Comparison of ENCODE assay signal across 8 cellular contexts in the genomic region with DNA sequence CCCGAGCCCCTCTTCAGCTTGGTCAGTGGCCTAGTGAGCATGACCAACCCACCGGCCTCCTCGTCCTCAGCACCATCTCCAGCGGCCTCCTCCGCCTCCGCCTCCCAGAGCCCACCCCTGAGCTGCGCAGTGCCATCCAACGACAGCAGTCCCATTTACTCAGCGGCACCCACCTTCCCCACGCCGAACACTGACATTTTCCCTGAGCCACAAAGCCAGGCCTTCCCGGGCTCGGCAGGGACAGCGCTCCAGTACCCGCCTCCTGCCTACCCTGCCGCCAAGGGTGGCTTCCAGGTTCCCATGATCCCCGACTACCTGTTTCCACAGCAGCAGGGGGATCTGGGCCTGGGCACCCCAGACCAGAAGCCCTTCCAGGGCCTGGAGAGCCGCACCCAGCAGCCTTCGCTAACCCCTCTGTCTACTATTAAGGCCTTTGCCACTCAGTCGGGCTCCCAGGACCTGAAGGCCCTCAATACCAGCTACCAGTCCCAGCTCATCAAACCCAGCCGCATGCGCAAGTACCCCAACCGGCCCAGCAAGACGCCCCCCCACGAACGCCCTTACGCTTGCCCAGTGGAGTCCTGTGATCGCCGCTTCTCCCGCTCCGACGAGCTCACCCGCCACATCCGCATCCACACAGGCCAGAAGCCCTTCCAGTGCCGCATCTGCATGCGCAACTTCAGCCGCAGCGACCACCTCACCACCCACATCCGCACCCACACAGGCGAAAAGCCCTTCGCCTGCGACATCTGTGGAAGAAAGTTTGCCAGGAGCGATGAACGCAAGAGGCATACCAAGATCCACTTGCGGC. TPM values are rescaled to one million over a fixed set of nuclear protein-coding genes. Genes with fewer than 3 reads are reported as not detected.
DNase-seq lines count a peak whose midpoint lies in the region; ATAC-seq, FAIRE-seq and TF ChIP-seq lines count a peak whose summit lies in the region.

No MANE protein-coding gene starts in this region.

- H4K20me1 ChIP-seq in mammary epithelial cell (ENCODE audit: insufficient read depth, low read length), result peaks cover 12% of the 10 kb centered on the region

- peaks cover 21% of the 10 kb centered on the region for H3K4me1 Mint-ChIP-seq in memory B cell

- no TSS peak for BruUV-seq in mammary epithelial cell (replicated peaks; lab: Mats Ljungman, UMichigan)

- H3K36me3 Mint-ChIP-seq in memory B cell, result peaks cover 17% of the 10 kb centered on the region

- no peaks in the 10 kb centered on the region for H3K27me3 ChIP-seq in mammary epithelial cell (ENCODE audit: insufficient read depth, low read length)

- no peak for FAIRE-seq in urothelium cell line (lab: Jason Lieb, UNC)

- no peak overlapping the region for H2AFZ ChIP-seq in mammary epithelial cell (ENCODE audit: low read depth, low read length)

- H3K9me3 ChIP-seq in mammary epithelial cell (replicated peaks; ENCODE audit: insufficient read depth, low read length), result no peaks in the 10 kb centered on the region

- 5% methylated on average over 18 of the region's 45 CpGs for WGBS in mammary epithelial cell (ENCODE audit: low coverage, missing lambda C conversion rate)

- DNase-seq in Right ventricle myocardium superior (peak; percentile 50), Right ventricle myocardium inferior (ENCODE audit: missing footprints) (no peak), mammary epithelial cell (peak; percentile 30), memory B cell (ENCODE audit: low spot score in 2 of 2) (no peak), urothelium cell line (ENCODE audit: low spot score) (peak; percentile 2), NCI-H69 (lab: John Stamatoyannopoulos, UW) (no peak)

- H3K27ac Mint-ChIP-seq in memory B cell, result peak overlapping the region; percentile 25

- in situ Hi-C loops in mammary epithelial cell (cut with MboI; ENCODE audit: low sequenced_read_pairs in 2 of 2), result loop anchor here (5.0 to 10.0 kb wide), 2 partner anchors 35 to 78 kb away; partner anchors contain the start of gene ETF1 (in 1 of the 2)

- intact Hi-C loops in Right ventricle myocardium superior (cut with DNase I), result loop anchor here (5.0 kb wide), 1 partner anchor 35 kb away; no protein-coding TSS in a partner anchor
- intact Hi-C loops in Right ventricle myocardium inferior (cut with DNase I), result no loop called here
- intact Hi-C loops in mammary epithelial cell (cut with micrococcal nuclease), result no loop called here

- peaks cover 3% of the 10 kb centered on the region for H3K36me3 ChIP-seq in mammary epithelial cell (ENCODE audit: insufficient read depth, low read length)

- no peaks in the 10 kb centered on the region for H3K27me3 Mint-ChIP-seq in memory B cell

- peaks cover 43% of the 10 kb centered on the region for H3K4me1 ChIP-seq in mammary epithelial cell (ENCODE audit: insufficient read depth, low read length)

- no peaks in the 10 kb centered on the region for H3K9me3 Mint-ChIP-seq in memory B cell

- peak overlapping the region; percentile 97 for H3K4me2 ChIP-seq in mammary epithelial cell (ENCODE audit: insufficient read depth, low read depth, low read length)

- dilution Hi-C loops in mammary epithelial cell (cut with HindIII; ENCODE audit: low sequenced_read_pairs), result no loop called here

- H3K27ac ChIP-seq in mammary epithelial cell (ENCODE audit: insufficient read depth, low read depth, low read length), result no peak overlapping the region

- no peak for TF ChIP-seq CTCF in mammary epithelial cell (conservative IDR thresholded peaks at IDR 0.05 in 1 of 2, IDR thresholded peaks at IDR 0.05 in 1 of 2; ENCODE audit: extremely low read depth in 1 of 2, insufficient read depth in 1 of 2, low read depth in 1 of 2, low read length in 2 of 2)

- peak overlapping the region; percentile 69 for H3K9ac ChIP-seq in mammary epithelial cell (ENCODE audit: insufficient read depth, low read length)

- peak overlapping the region; percentile 77 to 90 (median 83) for H3K4me3 ChIP-seq in mammary epithelial cell (replicated peaks in 1 of 3; ENCODE audit: insufficient read depth in 1 of 3, low read depth in 2 of 3, low read length in 3 of 3)

- peak overlapping the region; percentile 92 for H3K4me3 Mint-ChIP-seq in memory B cell

- H3K79me2 ChIP-seq in mammary epithelial cell (ENCODE audit: insufficient read depth, low read length), result peaks cover 35% of the 10 kb centered on the region

- CTCF ChIA-PET in mammary epithelial cell (lab: Charles Lee; ENCODE audit: low non-redundant PET), result no interaction called here

- ATAC-seq in Right ventricle myocardium superior (ENCODE audit: poor library complexity), result no peak
- no peak for ATAC-seq in Right ventricle myocardium inferior
- ATAC-seq in memory B cell (ENCODE audit: low read depth), result no peak
- no peak for ATAC-seq in GM19467 (IDR thresholded peaks at IDR 0.05; ENCODE audit: unreplicated experiment)
- no peak for ATAC-seq in GM21360 (IDR thresholded peaks at IDR 0.05; ENCODE audit: unreplicated experiment)

RNA-seq across cellular contexts. Expression of gene EGR1, which starts 1.8 kb away (rescaled TPM):
- total RNA-seq in Right ventricle myocardium superior, result 6.8 TPM
- 5.5 TPM for total RNA-seq in Right ventricle myocardium inferior
- total RNA-seq in mammary epithelial cell, result 100 to 1,000 TPM in 1 of 2 donors, 10 to 100 TPM in 1; 12.7 to 159 TPM
- 10.6 TPM for polyA plus RNA-seq in mammary epithelial cell
- polyA minus RNA-seq in mammary epithelial cell, result 63.3 TPM

RNA-seq across cellular contexts. Expression of gene REEP2, which starts 28.2 kb away (rescaled TPM):
- 6.1 TPM for total RNA-seq in Right ventricle myocardium superior
- total RNA-seq in Right ventricle myocardium inferior, result 5.2 TPM
- 10 to 100 TPM; 14.5 to 26.5 TPM for total RNA-seq in mammary epithelial cell
- 3.6 TPM for polyA plus RNA-seq in mammary epithelial cell
- 70.6 TPM for polyA minus RNA-seq in mammary epithelial cell

Comparison
In these comparisons a context has a peak if more than half of its experiments do, and no peak if none do; other contexts are left out.
1. DNase-seq: peak in Right ventricle myocardium superior (single experiment), mammary epithelial cell (single experiment) and urothelium cell line (single experiment); none in Right ventricle myocardium inferior (single experiment), memory B cell (0 of 2) and NCI-H69 (single experiment).